1 cellular context compared by ENCODE assay signal in genomic region chr1:20696397-20697333, GRCh38.
A peak's percentile ranks its signal among the peaks of the same experiment; 100 is the strongest.
TF ChIP-seq lines count a peak whose summit lies in the region.

No MANE protein-coding gene starts in this region.

TF ChIP-seq in HepG2, 621 proteins besides CTCF, POLR2A, EP300 and RAD21 (continued from another document and continues in another):
- TF ChIP-seq ARID4A (CRISPR knock-in tag; IDR thresholded peaks at IDR 0.05; ENCODE audit: borderline replicate concordance) (peak; percentile 20; the same call in 1 of the 2 replicates), NR3C1 (CRISPR knock-in tag; IDR thresholded peaks at IDR 0.05) (no peak), ZNF354B (CRISPR knock-in tag; IDR thresholded peaks at IDR 0.05) (no peak), ZNF460 (CRISPR knock-in tag; IDR thresholded peaks at IDR 0.05; ENCODE audit: borderline replicate concordance) (no peak), HBP1 (CRISPR knock-in tag; IDR thresholded peaks at IDR 0.05; ENCODE audit: low read depth) (no peak), ZFYVE20 (CRISPR knock-in tag; IDR thresholded peaks at IDR 0.05; ENCODE audit: borderline replicate concordance, low read depth) (no peak), RCOR2 (CRISPR knock-in tag; IDR thresholded peaks at IDR 0.05) (0 out of 2 replicates have a peak, but pooled peaks have one; percentile 41), ZBTB21 (CRISPR knock-in tag; IDR thresholded peaks at IDR 0.05) (no peak), FOXO1 (CRISPR knock-in tag; IDR thresholded peaks at IDR 0.05) (no peak; the same call in 1 of the 2 replicates), MYNN (CRISPR knock-in tag; IDR thresholded peaks at IDR 0.05; ENCODE audit: low read depth) (no peak), ARID5B (CRISPR knock-in tag; IDR thresholded peaks at IDR 0.05) (peak; percentile 22), IKZF1 (IDR thresholded peaks at IDR 0.05) (no peak), MTA3 (CRISPR knock-in tag; IDR thresholded peaks at IDR 0.05) (no peak), AFF4 (CRISPR knock-in tag; IDR thresholded peaks at IDR 0.05) (no peak), RFX1 (IDR thresholded peaks at IDR 0.05) (no peak), ZXDC (CRISPR knock-in tag; IDR thresholded peaks at IDR 0.05) (no peak), ETS1 (CRISPR knock-in tag; IDR thresholded peaks at IDR 0.05) (no peak), ZNF121 (CRISPR knock-in tag; IDR thresholded peaks at IDR 0.05) (peak; percentile 53; the same call in 1 of the 2 replicates), ZNF576 (CRISPR knock-in tag; IDR thresholded peaks at IDR 0.05) (no peak), ZNF280D (CRISPR knock-in tag; IDR thresholded peaks at IDR 0.05) (peak; percentile 57; the same call in 1 of the 2 replicates), ZNF740 (CRISPR knock-in tag; IDR thresholded peaks at IDR 0.05) (peak; percentile 89), ZMYM4 (CRISPR knock-in tag; IDR thresholded peaks at IDR 0.05) (peak; percentile 71), NFATC3 (CRISPR knock-in tag; IDR thresholded peaks at IDR 0.05) (0 out of 2 replicates have a peak, but pooled peaks have one; percentile 57), DNMT3B (CRISPR knock-in tag; conservative IDR thresholded peaks at IDR 0.05) (no peak), PTBP1 (IDR thresholded peaks at IDR 0.05; ENCODE audit: low read depth, low read length, poor library complexity, severe bottlenecking) (no peak), ZSCAN25 (CRISPR knock-in tag; IDR thresholded peaks at IDR 0.05) (peak; percentile 63), DR1 (CRISPR knock-in tag; IDR thresholded peaks at IDR 0.05) (peak; percentile 25; the same call in 1 of the 2 replicates), U2AF2 (IDR thresholded peaks at IDR 0.05; ENCODE audit: low read depth, low read length) (no peak), ISL2 (CRISPR knock-in tag; IDR thresholded peaks at IDR 0.05) (0 out of 2 replicates have a peak, but pooled peaks have one; percentile 31), NPAS2 (CRISPR knock-in tag; IDR thresholded peaks at IDR 0.05; ENCODE audit: borderline replicate concordance) (no peak), MTA1 (CRISPR knock-in tag; IDR thresholded peaks at IDR 0.05; ENCODE audit: borderline replicate concordance) (peak; percentile 25; the same call in 1 of the 2 replicates), RAD51 (IDR thresholded peaks at IDR 0.05; ENCODE audit: borderline replicate concordance) (no peak), ZFP37 (CRISPR knock-in tag; IDR thresholded peaks at IDR 0.05; ENCODE audit: borderline replicate concordance) (0 out of 2 replicates have a peak, but pooled peaks have one; percentile 25), CERS6 (CRISPR knock-in tag; IDR thresholded peaks at IDR 0.05) (peak; percentile 31; the same call in 1 of the 2 replicates), ZNF841 (CRISPR knock-in tag; IDR thresholded peaks at IDR 0.05; ENCODE audit: borderline replicate concordance) (no peak), ZNF552 (CRISPR knock-in tag; IDR thresholded peaks at IDR 0.05; ENCODE audit: borderline replicate concordance) (no peak; the same call in 1 of the 2 replicates)
